In genomic region chr19:32570081-32570785, GRCh38 we compare ENCODE assay signal across 8 cellular contexts. TPM values are rescaled to one million over a fixed set of nuclear protein-coding genes. Genes with fewer than 3 reads are reported as not detected.
DNase-seq lines count a peak whose midpoint lies in the region; TF ChIP-seq lines count a peak whose summit lies in the region.

No MANE protein-coding gene starts in this region.

- H3K27me3 Mint-ChIP-seq in MCF 10A (ENCODE audit: insufficient read depth, unreplicated experiment), result no peaks in the 10 kb centered on the region

- CTCF ChIA-PET in MCF 10A (lab: Yijun Ruan, JAX), result interaction anchor here (0.5 to 6.4 kb wide), 62 partner anchors 8 to 1911 kb away, joined by 3 to 110 read pairs (median 4); partner anchors contain the start of gene PDCD5

- peak; percentile 97 for TF ChIP-seq CTCF in MCF 10A (IDR thresholded peaks at IDR 0.05; ENCODE audit: unreplicated experiment)

- no peaks in the 10 kb centered on the region for H3K36me3 Mint-ChIP-seq in MCF 10A (ENCODE audit: insufficient read depth, unreplicated experiment)

- H3K9me3 Mint-ChIP-seq in MCF 10A (ENCODE audit: unreplicated experiment), result no peaks in the 10 kb centered on the region

- H3K4me1 Mint-ChIP-seq in MCF 10A (ENCODE audit: insufficient read depth, unreplicated experiment), result peaks cover 8% of the 10 kb centered on the region

- peak overlapping the region; percentile 56 for H3K4me3 Mint-ChIP-seq in MCF 10A (ENCODE audit: unreplicated experiment)

- no TSS peak for BruUV-seq in MCF 10A (replicated peaks; lab: Mats Ljungman, UMichigan)

- POLR2A ChIA-PET in MCF 10A (lab: Yijun Ruan, JAX), result interaction anchor here (0.7 to 1.6 kb wide), 3 partner anchors 11 to 226 kb away, joined by 3 to 5 read pairs (median 5); partner anchors contain the start of gene PDCD5

- DNase-seq in activated effector memory CD4-positive, alpha-beta T cell treated with anti-CD3 and anti-CD28 coated beads, Interleukin-2, amount 50 U/mL, for 16 hours, result peak; percentile 67
- DNase-seq in activated effector memory CD4-positive, alpha-beta T cell treated with Interleukin-2 at 50 U/mL for 16 hours, result no peak
- DNase-seq in NCI-H1092 treated with DMSO at 0.1 percent for 48 hours (lab: John Stamatoyannopoulos, UW) (peak; percentile 54), SW480 (ENCODE audit: low spot score) (peak; percentile 79), MCF 10A (ENCODE audit: unreplicated experiment) (peak; percentile 79), inferior parietal cortex (ENCODE audit: extremely low spot score) (peak; percentile 85), KG1 (lab: John Stamatoyannopoulos, UW) (no peak)
- DNase-seq in stimulated activated CD4-positive, alpha-beta T cell treated with anti-CD3 and anti-CD28 coated beads, Interleukin-2, amount 100 ng/mL, for 4 hours (ENCODE audit: low read depth), result peak; percentile 23

- intact Hi-C loops in MCF 10A (cut with micrococcal nuclease), result loop anchor here (1.0 kb wide), 4 partner anchors 106 to 1904 kb away; no protein-coding TSS in a partner anchor

- H3K27ac Mint-ChIP-seq in MCF 10A (ENCODE audit: low read depth, unreplicated experiment), result no peak overlapping the region

RNA-seq across cellular contexts. Expression of gene PDCD5, which starts 10.8 kb away (rescaled TPM):
- total RNA-seq in MCF 10A (2022), result 261 and 290 TPM in 2 replicates

Comparison
In these comparisons a context has a peak if more than half of its experiments do, and no peak if none do; other contexts are left out.
1. DNase-seq: peak in activated effector memory CD4-positive, alpha-beta T cell treated with anti-CD3 and anti-CD28 coated beads, Interleukin-2, amount 50 U/mL, for 16 hours (single experiment), NCI-H1092 treated with DMSO at 0.1 percent for 48 hours (single experiment), SW480 (single experiment), MCF 10A (single experiment), inferior parietal cortex (single experiment) and stimulated activated CD4-positive, alpha-beta T cell treated with anti-CD3 and anti-CD28 coated beads, Interleukin-2, amount 100 ng/mL, for 4 hours (single experiment); none in activated effector memory CD4-positive, alpha-beta T cell treated with Interleukin-2 at 50 U/mL for 16 hours (single experiment) and KG1 (single experiment).